Comparison of ENCODE assay signal across 8 cellular contexts in the genomic region with DNA sequence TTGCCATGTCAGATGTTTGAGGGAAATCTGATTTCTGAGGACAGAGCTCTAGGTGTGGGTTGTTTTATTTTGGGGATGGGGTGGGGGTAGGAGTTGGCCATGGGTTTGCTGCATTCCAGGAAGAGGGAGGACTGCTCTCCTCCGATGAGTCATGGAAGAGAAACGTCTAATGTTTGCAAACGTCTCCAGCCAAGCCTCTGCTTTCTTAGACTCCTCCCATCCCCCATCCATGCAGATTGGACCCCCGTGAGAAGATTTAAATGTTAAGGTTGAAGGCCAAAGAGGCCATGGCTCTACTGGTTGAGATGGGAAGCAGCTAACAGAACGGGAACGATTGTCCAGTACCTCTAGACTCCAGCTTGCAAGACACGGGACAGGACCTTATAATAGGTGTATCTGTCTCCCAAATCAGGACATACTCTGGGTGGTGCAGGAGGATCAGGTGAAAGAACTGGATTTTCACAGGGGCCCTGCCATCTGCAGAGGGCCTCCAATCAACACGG. TPM values are rescaled to one million over a fixed set of nuclear protein-coding genes. Genes with fewer than 3 reads are reported as not detected.
DNase-seq lines count a peak whose midpoint lies in the region; ATAC-seq, FAIRE-seq and TF ChIP-seq lines count a peak whose summit lies in the region.

No MANE protein-coding gene starts in this region.

- H3K9me3 ChIP-seq in endothelial cell of umbilical vein (replicated peaks; ENCODE audit: control insufficient read depth, insufficient read depth, low read length) (no peaks in the 10 kb centered on the region), muscle layer of duodenum (ENCODE audit: control insufficient read depth in 1 of 2, low read length in 2 of 2) (no peaks in the 10 kb centered on the region), Karpas-422 (ENCODE audit: low read length) (no peaks in the 10 kb centered on the region)

- BruUV-seq in endothelial cell of umbilical vein (replicated peaks; lab: Mats Ljungman, UMichigan), result no TSS peak

- H3K79me2 ChIP-seq in endothelial cell of umbilical vein (ENCODE audit: control insufficient read depth, insufficient read depth, low read length) (no peaks in the 10 kb centered on the region), Karpas-422 (ENCODE audit: low read length) (no peaks in the 10 kb centered on the region)

- POLR2A ChIA-PET in endothelial cell of umbilical vein (lab: Charles Lee), result no interaction called here

- H3K9me2 ChIP-seq in Karpas-422 (replicated peaks; ENCODE audit: insufficient read depth, low read length), result no peaks in the 10 kb centered on the region

- TF ChIP-seq POLR2A in endothelial cell of umbilical vein (IDR thresholded peaks at IDR 0.05; ENCODE audit: low read depth, low read length), result no peak

- TF ChIP-seq CTCF in AG10803 (conservative IDR thresholded peaks at IDR 0.05; ENCODE audit: low read length), result no peak
- no peak for TF ChIP-seq CTCF in endothelial cell of umbilical vein (IDR thresholded peaks at IDR 0.05; ENCODE audit: extremely low read depth in 1 of 2, insufficient read depth in 1 of 2, low read depth in 1 of 2, low read length in 2 of 2)

- H4K20me1 ChIP-seq in endothelial cell of umbilical vein (replicated peaks; ENCODE audit: control insufficient read depth, extremely low read depth, insufficient read depth, low read length) (no peaks in the 10 kb centered on the region), Karpas-422 (ENCODE audit: insufficient read depth, low read depth, low read length) (no peaks in the 10 kb centered on the region)

- H3K4me2 ChIP-seq in endothelial cell of umbilical vein (ENCODE audit: insufficient read depth, low read length) (peak overlapping the region; percentile 31), Karpas-422 (ENCODE audit: low read depth, low read length, poor library complexity, severe bottlenecking) (no peak overlapping the region)

- CTCF ChIA-PET in endothelial cell of umbilical vein (lab: Charles Lee), result interaction anchor here (0.9 to 2.1 kb wide), 3 partner anchors 10 to 36 kb away, joined by 3 to 6 read pairs (median 4); a partner anchor contains a TSS

- H2AFZ ChIP-seq in endothelial cell of umbilical vein (ENCODE audit: low read depth, low read length) (peak overlapping the region; percentile 46), Karpas-422 (ENCODE audit: low read length) (no peak overlapping the region)

- H3K9ac ChIP-seq in endothelial cell of umbilical vein (replicated peaks; ENCODE audit: extremely low read depth, insufficient read depth, low read length), result no peak overlapping the region
- H3K9ac ChIP-seq in Karpas-422 (ENCODE audit: low read length), result no peak overlapping the region

- peak; percentile 80 for FAIRE-seq in endothelial cell of umbilical vein (lab: Jason Lieb, UNC)

- H3K4me1 ChIP-seq in endothelial cell of umbilical vein (ENCODE audit: control insufficient read depth, extremely low read depth, insufficient read depth, low read length) (peaks cover 11% of the 10 kb centered on the region), muscle layer of duodenum (ENCODE audit: control insufficient read depth in 1 of 2, insufficient read depth in 2 of 2, low read length in 2 of 2) (peaks cover 30% of the 10 kb centered on the region in 2 donors), Karpas-422 (ENCODE audit: low read length) (no peaks in the 10 kb centered on the region)

- H3K36me3 ChIP-seq in endothelial cell of umbilical vein (ENCODE audit: control insufficient read depth in 2 of 2, extremely low read depth in 1 of 2, insufficient read depth in 2 of 2, low read length in 2 of 2) (no peaks in the 10 kb centered on the region), muscle layer of duodenum (ENCODE audit: control insufficient read depth in 1 of 2, insufficient read depth in 2 of 2, low read length in 2 of 2) (no peaks in the 10 kb centered on the region), Karpas-422 (ENCODE audit: insufficient read depth, low read length) (no peaks in the 10 kb centered on the region)

- H3K9me1 ChIP-seq in endothelial cell of umbilical vein (replicated peaks; ENCODE audit: control insufficient read depth, extremely low read depth, insufficient read depth, low read length), result no peaks in the 10 kb centered on the region

- intact Hi-C loops in endothelial cell of umbilical vein (cut with micrococcal nuclease), result no loop called here

- no peak for ATAC-seq in GM21717 (IDR thresholded peaks at IDR 0.05; ENCODE audit: unreplicated experiment)

- H3K27ac ChIP-seq in endothelial cell of umbilical vein (ENCODE audit: insufficient read depth, low read depth, low read length) (no peak overlapping the region), muscle layer of duodenum (ENCODE audit: low read length) (peak overlapping the region; percentile 18), Karpas-422 (ENCODE audit: low read length) (no peak overlapping the region)

- H3K4me3 ChIP-seq in AG10803 (ENCODE audit: low read length) (no peak overlapping the region; the same call in 1 of the 2 replicates), endothelial cell of umbilical vein (replicated peaks in 1 of 3; ENCODE audit: insufficient read depth in 1 of 3, low read depth in 1 of 3, low read length in 3 of 3) (no peak overlapping the region), muscle layer of duodenum (ENCODE audit: low read depth in 1 of 2, low read length in 2 of 2) (peak overlapping the region in 1 of 2 donors; percentile 4), Karpas-422 (ENCODE audit: low read length) (no peak overlapping the region)

- dilution Hi-C loops in endothelial cell of umbilical vein (cut with MboI; ENCODE audit: extremely low pct_ligation_motif_present, low sequenced_read_pairs), result no loop called here

- H3K27me3 ChIP-seq in endothelial cell of umbilical vein (ENCODE audit: control insufficient read depth in 2 of 2, insufficient read depth in 2 of 2, low read length in 2 of 2) (no peaks in the 10 kb centered on the region), muscle layer of duodenum (ENCODE audit: low read depth, low read length) (no peaks in the 10 kb centered on the region), Karpas-422 (ENCODE audit: low read length) (no peaks in the 10 kb centered on the region)

- DNase-seq in AG10803 (ENCODE audit: low read depth) (peak; percentile 84), NCI-H2171 treated with DMSO at 0.1 percent for 48 hours (lab: John Stamatoyannopoulos, UW) (peak; percentile 88), endothelial cell of umbilical vein (ENCODE audit: low read depth, low spot score) (peak; percentile 44), Karpas-422 (no peak)
- no peak for DNase-seq in stimulated activated CD4-positive, alpha-beta T cell treated with anti-CD3 and anti-CD28 coated beads, Interleukin-12 subunit alpha, Interleukin-12 subunit beta, amount 100 ng/mL, for 4 hours
- no peak for DNase-seq in activated naive CD4-positive, alpha-beta T cell (lab: John Stamatoyannopoulos, UW)

TF ChIP-seq in endothelial cell of umbilical vein, 7 proteins besides CTCF, POLR2A, EP300 and RAD21:
- no peak for TF ChIP-seq EZH2 (IDR thresholded peaks at IDR 0.05; ENCODE audit: borderline replicate concordance, low read depth, low read length, severe bottlenecking)
- peak; percentile 74 for TF ChIP-seq FOS (IDR thresholded peaks at IDR 0.05; ENCODE audit: borderline replicate concordance, insufficient read depth, low read length)
- TF ChIP-seq, protein P1, sequence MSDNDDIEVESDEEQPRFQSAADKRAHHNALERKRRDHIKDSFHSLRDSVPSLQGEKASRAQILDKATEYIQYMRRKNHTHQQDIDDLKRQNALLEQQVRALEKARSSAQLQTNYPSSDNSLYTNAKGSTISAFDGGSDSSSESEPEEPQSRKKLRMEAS (IDR thresholded peaks at IDR 0.05; ENCODE audit: insufficient read depth, insufficient read length), result no peak
- peak; percentile 49 for TF ChIP-seq JUN (IDR thresholded peaks at IDR 0.05; ENCODE audit: borderline replicate concordance, insufficient read depth, insufficient read length, low read depth)
- no peak for TF ChIP-seq GATA2 (IDR thresholded peaks at IDR 0.05; ENCODE audit: insufficient read depth, insufficient read length, low read depth, low read length)
- no peak for TF ChIP-seq POLR2AphosphoS5 (IDR thresholded peaks at IDR 0.05; ENCODE audit: insufficient read depth, low read depth, low read length)
- TF ChIP-seq MYC (IDR thresholded peaks at IDR 0.05; ENCODE audit: low read depth, low read length), result no peak

RNA-seq across cellular contexts. Expression of a gene that starts 11.4 kb away (rescaled TPM):
- 230 and 239 TPM in 2 replicates for total RNA-seq in endothelial cell of umbilical vein
- 94.4 and 102 TPM in 2 replicates for polyA plus RNA-seq in endothelial cell of umbilical vein
- 72.8 and 79.1 TPM in 2 replicates for polyA plus RNA-seq in endothelial cell of umbilical vein (2011; cell fraction: cytosol; rRNA removed)
- polyA plus RNA-seq in endothelial cell of umbilical vein (2011; cell fraction: nucleus; rRNA removed), result 242 and 247 TPM in 2 replicates
- polyA plus RNA-seq in endothelial cell of umbilical vein (2012), result 170 and 217 TPM in 2 replicates
- 219 and 227 TPM in 2 replicates for polyA minus RNA-seq in endothelial cell of umbilical vein
- polyA minus RNA-seq in endothelial cell of umbilical vein (2011; cell fraction: cytosol; rRNA and poly(A)+ RNA removed), result 74.0 TPM
- polyA minus RNA-seq in endothelial cell of umbilical vein (2011; cell fraction: nucleus; rRNA and poly(A)+ RNA removed), result 144 and 187 TPM in 2 replicates
- total RNA-seq in Karpas-422 (2014; rRNA removed; shearing (Covaris generic); ENCODE audit: low replicate concordance), result 70.0 and 88.5 TPM in 2 replicates

Comparison
In these comparisons a context has a peak if more than half of its experiments do, and no peak if none do; other contexts are left out.
1. DNase-seq: peak in AG10803 (single experiment), NCI-H2171 treated with DMSO at 0.1 percent for 48 hours (single experiment) and endothelial cell of umbilical vein (single experiment); none in Karpas-422 (single experiment), stimulated activated CD4-positive, alpha-beta T cell treated with anti-CD3 and anti-CD28 coated beads, Interleukin-12 subunit alpha, Interleukin-12 subunit beta, amount 100 ng/mL, for 4 hours (single experiment) and activated naive CD4-positive, alpha-beta T cell (0 of 4).